Comparison of ENCODE assay signal across 9 cellular contexts in genomic region chr10:69800109-69800508, GRCh38. TPM values are rescaled to one million over a fixed set of nuclear protein-coding genes. Genes with fewer than 3 reads are reported as not detected.
DNase-seq lines count a peak whose midpoint lies in the region; ATAC-seq and TF ChIP-seq lines count a peak whose summit lies in the region.
"Had no signal": no experiment of that assay in that cellular context is flagged by ENCODE, and none has a peak within 500 bp of the region (broad histone marks: within the 10 kb centered on the region; RNA-seq: fewer than 3 reads in every experiment).

No MANE protein-coding gene starts in this region.

- ATAC-seq in upper lobe of right lung = peak; percentile 65
- no peak for ATAC-seq in GM19324 (IDR thresholded peaks at IDR 0.05; ENCODE audit: low FRiP score, unreplicated experiment)

- peaks cover 27% of the 10 kb centered on the region for H3K27me3 ChIP-seq in upper lobe of right lung

- DNase-seq in ELF-1 (ENCODE audit: low read depth, low spot score) = peak; percentile 78
- peak; percentile 42 for DNase-seq in astrocyte of the cerebellum (ENCODE audit: low read depth)
- DNase-seq in immature natural killer cell = no peak
- no peak for DNase-seq in upper lobe of right lung
- DNase-seq in middle frontal gyrus (ENCODE audit: extremely low spot score, low spot score) = no peak
- DNase-seq in activated effector memory CD4-positive, alpha-beta T cell treated with Interleukin-2 at 50 U/mL for 16 hours = no peak

- H3K27me3 Mint-ChIP-seq in immature natural killer cell (ENCODE audit: low read depth in 3 of 3) = peaks cover 6 to 15% (median 10%) of the 10 kb centered on the region in 3 donors

- peaks cover 0 to 3% (median 3%) of the 10 kb centered on the region in 3 donors for H3K36me3 Mint-ChIP-seq in immature natural killer cell
- H3K36me3 Mint-ChIP-seq: memory B cell had no signal

- peaks cover 14% of the 10 kb centered on the region for H3K4me1 ChIP-seq in upper lobe of right lung

- no peaks in the 10 kb centered on the region for H3K36me3 ChIP-seq in upper lobe of right lung

- intact Hi-C loops in upper lobe of right lung (cut with DNase I) = no loop called here

- TF ChIP-seq CTCF in LNCAP (IDR thresholded peaks at IDR 0.05) (peak; percentile 72), astrocyte of the cerebellum (IDR thresholded peaks at IDR 0.05; ENCODE audit: low read depth, low read length, missing control alignments) (peak; percentile 94), upper lobe of right lung (IDR thresholded peaks at IDR 0.05) (peak; percentile 65)

- H3K4me3 Mint-ChIP-seq in immature natural killer cell = peak overlapping the region in 3 of 5 donors; percentile 85 to 87 (median 85)
- H3K4me3 Mint-ChIP-seq: memory B cell had no signal

- H3K4me1 Mint-ChIP-seq in immature natural killer cell = peaks cover 37 to 45% of the 10 kb centered on the region in 2 donors

- H3K9me3 Mint-ChIP-seq in immature natural killer cell = no peaks in the 10 kb centered on the region
- H3K9me3 Mint-ChIP-seq: memory B cell had no signal

- in situ Hi-C loops in astrocyte of the cerebellum (cut with HindIII; ENCODE audit: low sequenced_read_pairs) = no loop called here

- no peak overlapping the region for H3K27ac Mint-ChIP-seq in immature natural killer cell
- H3K27ac Mint-ChIP-seq: memory B cell had no signal

- no peak overlapping the region for H3K27ac ChIP-seq in upper lobe of right lung

- H3K4me3 ChIP-seq in astrocyte of the cerebellum (ENCODE audit: low read depth, low read length) (no peak overlapping the region), upper lobe of right lung (no peak overlapping the region)

- H3K9me3 ChIP-seq in upper lobe of right lung = no peaks in the 10 kb centered on the region

RNA-seq across cellular contexts. Expression of gene COL13A1, which starts 1.6 kb away (rescaled TPM):
- 1 to 10 TPM; 1.0 to 6.0 (median 1.6) TPM for polyA plus RNA-seq in immature natural killer cell
- total RNA-seq in upper lobe of right lung = 13.5 TPM

Comparison
In these comparisons a context has a peak if more than half of its experiments do, and no peak if none do; other contexts are left out.
1. DNase-seq: peak in ELF-1 (single experiment) and astrocyte of the cerebellum (single experiment); none in immature natural killer cell (0 of 3), upper lobe of right lung (single experiment), middle frontal gyrus (single experiment) and activated effector memory CD4-positive, alpha-beta T cell treated with Interleukin-2 at 50 U/mL for 16 hours (single experiment).
2. Peak in every context shown above with its lines, with median percentiles within 50 percentile points of each other: CTCF ChIP-seq.